In the genomic region with DNA sequence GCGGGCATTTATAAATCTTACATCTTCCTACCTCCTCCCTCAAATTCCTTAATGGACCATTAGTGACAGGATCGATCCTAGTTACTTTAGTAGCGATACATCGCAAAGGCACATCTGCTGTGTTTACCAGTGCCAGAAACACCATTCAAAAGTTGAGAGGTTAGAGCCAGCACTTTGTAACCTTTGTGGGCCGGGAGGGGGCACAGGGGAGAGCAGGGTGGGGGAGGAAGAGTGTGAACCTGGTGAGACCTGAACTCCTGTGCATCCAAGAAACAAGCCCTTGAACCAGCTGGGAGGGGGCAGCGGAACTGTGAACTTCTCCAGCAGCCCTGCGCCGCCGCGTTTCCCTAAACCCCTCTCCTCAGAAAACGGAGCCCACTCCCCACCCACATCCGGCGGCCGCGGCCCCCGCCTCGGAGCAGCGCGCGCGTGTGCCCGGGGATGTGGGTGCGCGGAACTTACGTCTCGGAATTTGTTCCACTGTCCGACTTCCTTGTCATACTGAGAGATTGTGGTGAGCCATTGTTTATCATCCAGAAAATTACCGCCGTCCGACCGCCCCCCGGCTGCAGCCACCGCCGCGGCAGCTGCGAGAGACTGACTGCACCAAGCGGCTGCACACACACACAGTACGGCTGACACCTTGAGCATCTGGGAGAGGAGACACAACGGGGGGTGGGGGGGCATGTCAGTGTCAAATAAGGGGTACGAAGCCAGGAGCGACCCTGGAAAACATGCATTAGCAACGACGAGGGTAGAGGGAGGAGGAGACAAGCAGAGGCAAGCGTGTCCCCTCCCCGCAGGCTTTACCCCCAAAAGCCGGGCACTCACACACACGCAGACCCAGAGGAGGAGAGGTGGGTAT, we compare ENCODE assay signal across 9 cellular contexts. TPM values are rescaled to one million over a fixed set of nuclear protein-coding genes. Genes with fewer than 3 reads are reported as not detected.
DNase-seq lines count a peak whose midpoint lies in the region; TF ChIP-seq lines count a peak whose summit lies in the region.
"Had no signal": no experiment of that assay in that cellular context is flagged by ENCODE, and none has a peak within 500 bp of the region (broad histone marks: within the 10 kb centered on the region; RNA-seq: fewer than 3 reads in every experiment).

No MANE protein-coding gene starts in this region.

- DNase-seq in CMK (ENCODE audit: low read depth) (peak; percentile 4), H7 (peak; percentile 36), SJCRH30 (peak; percentile 81 to 87), fibroblast of pulmonary artery (ENCODE audit: low read depth) (peak; percentile 11), neural progenitor cell (ENCODE audit: low spot score) (peak; percentile 52), DMS153 (lab: John Stamatoyannopoulos, UW) (no peak), medulla oblongata (ENCODE audit: extremely low spot score) (no peak)
- DNase-seq in NK-92 treated with Interleukin-12 subunit alpha and Interleukin-12 subunit beta, amount 100 ng/mL, for 24 hours (lab: John Stamatoyannopoulos, UW) = no peak

- H3K27ac ChIP-seq in SJCRH30 = peak overlapping the region; percentile 94
- no peak overlapping the region for H3K27ac ChIP-seq in neural progenitor cell

- no peaks in the 10 kb centered on the region for H3K36me3 Mint-ChIP-seq in neural progenitor cell

- H3K4me1 Mint-ChIP-seq in neural progenitor cell = peaks cover 16% of the 10 kb centered on the region

- peak overlapping the region; percentile 71 for H3K4me3 ChIP-seq in H7 (ENCODE audit: insufficient read depth, low read depth, low read length)
- H3K4me3 ChIP-seq in SJCRH30 = peak overlapping the region; percentile 80
- peak overlapping the region; percentile 70 for H3K4me3 ChIP-seq in fibroblast of pulmonary artery (replicated peaks; ENCODE audit: low read depth, low read length)
- peak overlapping the region; percentile 69 for H3K4me3 ChIP-seq in neural progenitor cell

- H3K4me1 ChIP-seq in SJCRH30 = peaks cover 8% of the 10 kb centered on the region
- no peaks in the 10 kb centered on the region for H3K4me1 ChIP-seq in neural progenitor cell

- H3F3A ChIP-seq in neural progenitor cell (ENCODE audit: low read depth) = no peaks in the 10 kb centered on the region

- TF ChIP-seq CTCF in fibroblast of pulmonary artery (IDR thresholded peaks at IDR 0.05; ENCODE audit: low read length, missing control alignments) (peak; percentile 0), neural progenitor cell (IDR thresholded peaks at IDR 0.05) (no peak)

- no peaks in the 10 kb centered on the region for H3K9me3 Mint-ChIP-seq in neural progenitor cell

- H3K36me3 ChIP-seq in H7 (replicated peaks; ENCODE audit: control insufficient read depth, insufficient read depth, low read length) = no peaks in the 10 kb centered on the region
- no peaks in the 10 kb centered on the region for H3K36me3 ChIP-seq in SJCRH30
- H3K36me3 ChIP-seq in neural progenitor cell = no peaks in the 10 kb centered on the region

- H3K79me2 ChIP-seq in neural progenitor cell (ENCODE audit: low read depth) = no peaks in the 10 kb centered on the region

- H4K20me1 ChIP-seq in neural progenitor cell (ENCODE audit: low read depth) = no peaks in the 10 kb centered on the region

- peak overlapping the region; percentile 99 for H3K4me3 Mint-ChIP-seq in neural progenitor cell

- no peak overlapping the region for H3K27ac Mint-ChIP-seq in neural progenitor cell

- peaks cover 18% of the 10 kb centered on the region for H3K27me3 Mint-ChIP-seq in neural progenitor cell (ENCODE audit: insufficient read depth, low read depth)

- H3K27me3 ChIP-seq in H7 (ENCODE audit: control insufficient read depth, insufficient read depth, low read length) (peaks cover 34% of the 10 kb centered on the region), SJCRH30 (no peaks in the 10 kb centered on the region), neural progenitor cell (peaks cover 66% of the 10 kb centered on the region)

- H3K4me2 ChIP-seq in neural progenitor cell = peak overlapping the region; percentile 87

- no peak overlapping the region for H3K9ac ChIP-seq in neural progenitor cell

- H2AFZ ChIP-seq in neural progenitor cell (replicated peaks) = peak overlapping the region; percentile 91

- no peaks in the 10 kb centered on the region for H3K9me3 ChIP-seq in SJCRH30 (replicated peaks)
- no peaks in the 10 kb centered on the region for H3K9me3 ChIP-seq in neural progenitor cell (ENCODE audit: low read depth)

RNA-seq across cellular contexts. Expression of a gene that starts 0.5 kb away (rescaled TPM):
- 0.11 and 1.7 TPM in 2 replicates for total RNA-seq in H7 (2014; rRNA removed; shearing (Covaris generic))
- total RNA-seq in SJCRH30 (2014; rRNA removed; shearing (Covaris generic)) = 82.1 and 91.6 TPM in 2 replicates
- 0.21 and 0.34 TPM in 2 replicates for total RNA-seq in neural progenitor cell (ENCODE audit: low replicate concordance)
- total RNA-seq: pulmonary artery endothelial cell had no signal

Comparison
In these comparisons a context has a peak if more than half of its experiments do, and no peak if none do; other contexts are left out.
1. DNase-seq: peak in CMK (single experiment), H7 (single experiment), SJCRH30 (2 of 2), fibroblast of pulmonary artery (single experiment) and neural progenitor cell (single experiment); none in NK-92 treated with Interleukin-12 subunit alpha and Interleukin-12 subunit beta, amount 100 ng/mL, for 24 hours (single experiment), DMS153 (single experiment) and medulla oblongata (single experiment).
2. RNA of a gene that starts 0.5 kb away (total RNA-seq): 82.1 to 91.6 TPM in SJCRH30; 0.11 to 1.7 TPM in H7 and 0.21 to 0.34 TPM in neural progenitor cell; every median in the first group is over 10 times any median in the second.
3. Peak in every context shown above with its lines, with median percentiles within 50 percentile points of each other: H3K4me3 ChIP-seq.